In genomic region chr22:27387561-27387960, GRCh38 we compare ENCODE assay signal across 16 cellular contexts.
DNase-seq lines count a peak whose midpoint lies in the region; ATAC-seq and TF ChIP-seq lines count a peak whose summit lies in the region.
"Had no signal": no experiment of that assay in that cellular context is flagged by ENCODE, and none has a peak within 500 bp of the region (broad histone marks: within the 10 kb centered on the region; RNA-seq: fewer than 3 reads in every experiment).

No MANE protein-coding gene starts in this region.

- H3K27ac ChIP-seq in H9 (ENCODE audit: insufficient read length, low read depth, low read length) (no peak overlapping the region), coronary artery (no peak overlapping the region), trophoblast cell (ENCODE audit: low read depth, low read length) (no peak overlapping the region)

- peak overlapping the region; percentile 78; the same call in 1 of the 2 replicates for H3K14ac ChIP-seq in H9 (ENCODE audit: insufficient read depth, low read length)
- H3K14ac ChIP-seq in trophoblast cell (ENCODE audit: low read length) = no peak overlapping the region

- no CpG with 5 or more reads among the region's 6 CpGs for WGBS in H9 (ENCODE audit: extremely low coverage, insufficient read length, low lambda C conversion rate)
- no CpG with 5 or more reads among the region's 6 CpGs for WGBS in trophoblast cell (ENCODE audit: extremely low coverage, insufficient coverage, insufficient read length)

- peaks cover 2% of the 10 kb centered on the region for H3K23me2 ChIP-seq in H9 (ENCODE audit: insufficient read length, low read depth, low read length, poor library complexity, severe bottlenecking)

- H3K36me3 Mint-ChIP-seq in H9 (ENCODE audit: insufficient read depth in 1 of 3, low read depth in 3 of 3) = no peaks in the 10 kb centered on the region
- H3K36me3 Mint-ChIP-seq: CD4-positive, CD25-positive, alpha-beta regulatory T cell had no signal

- no peaks in the 10 kb centered on the region for H4K20me1 ChIP-seq in H9 (ENCODE audit: control insufficient read depth, insufficient read depth, insufficient read length)

- no peak overlapping the region for H4K5ac ChIP-seq in H9 (ENCODE audit: insufficient read length, low read depth, low read length)

- H3K27me3 ChIP-seq in H9 (ENCODE audit: insufficient read depth, low read length) (no peaks in the 10 kb centered on the region), trophoblast cell (ENCODE audit: insufficient read depth, low read length) (no peaks in the 10 kb centered on the region)

- TF ChIP-seq CTCF in H9 (conservative IDR thresholded peaks at IDR 0.05) (no peak), coronary artery (IDR thresholded peaks at IDR 0.05) (no peak), GM10266 (IDR thresholded peaks at IDR 0.05; ENCODE audit: control insufficient read depth, insufficient read depth, low read depth, missing control alignments) (no peak)

- H4K91ac ChIP-seq in H9 (ENCODE audit: insufficient read length, low read depth, low read length) (no peak overlapping the region), trophoblast cell (ENCODE audit: low read depth, low read length) (no peak overlapping the region)

- H3K23ac ChIP-seq in H9 (ENCODE audit: insufficient read length, low read depth, low read length) = no peak overlapping the region
- H3K23ac ChIP-seq in trophoblast cell (ENCODE audit: low read length) = no peak overlapping the region

- H2BK120ac ChIP-seq in H9 (ENCODE audit: low read depth, low read length, poor library complexity, severe bottlenecking) = no peak overlapping the region
- H2BK120ac ChIP-seq in trophoblast cell (ENCODE audit: insufficient read depth, low read length, poor library complexity) = no peak overlapping the region

- H3K4me3 ChIP-seq in coronary artery (no peak overlapping the region), trophoblast cell (ENCODE audit: low read depth, low read length) (no peak overlapping the region)

- H3K9me3 Mint-ChIP-seq in H9 = no peaks in the 10 kb centered on the region
- H3K9me3 Mint-ChIP-seq: CD4-positive, CD25-positive, alpha-beta regulatory T cell had no signal

- H4K8ac ChIP-seq in H9 (replicated peaks; ENCODE audit: insufficient read length, low read depth, low read length) = no peak overlapping the region
- no peak overlapping the region for H4K8ac ChIP-seq in trophoblast cell (ENCODE audit: low read depth, low read length)

- peak overlapping the region in 1 of 3 experiments; percentile 89; a peak in 1 of 7 replicates for H3K27ac Mint-ChIP-seq in H9
- H3K27ac Mint-ChIP-seq: CD4-positive, CD25-positive, alpha-beta regulatory T cell had no signal

- H3K4me2 ChIP-seq in H9 (ENCODE audit: insufficient read depth, insufficient read length, low read length) (no peak overlapping the region), trophoblast cell (ENCODE audit: low read length) (no peak overlapping the region)

- H3K9me3 ChIP-seq in H9 (ENCODE audit: control insufficient read depth, low read depth, low read length) (no peaks in the 10 kb centered on the region), trophoblast cell (ENCODE audit: insufficient read depth, low read depth, low read length) (no peaks in the 10 kb centered on the region)

- no peak overlapping the region for H2BK20ac ChIP-seq in H9 (ENCODE audit: low read depth, low read length, poor library complexity, severe bottlenecking)

- no peak overlapping the region for H2BK15ac ChIP-seq in H9 (ENCODE audit: low read depth, low read length)

- no peak overlapping the region for H3K4me3 Mint-ChIP-seq in H9
- H3K4me3 Mint-ChIP-seq: CD4-positive, CD25-positive, alpha-beta regulatory T cell had no signal

- H3K56ac ChIP-seq in H9 (ENCODE audit: insufficient read length, low read depth, low read length) = no peak overlapping the region

- H4K12ac ChIP-seq in trophoblast cell (ENCODE audit: low read depth, low read length) = no peak overlapping the region

- H3K27me3 Mint-ChIP-seq in H9 (ENCODE audit: low read depth) = peaks cover 14% of the 10 kb centered on the region; the same call in 1 of the 2 replicates

- H3K4me1 ChIP-seq in H9 (ENCODE audit: insufficient read depth, low read length) = no peaks in the 10 kb centered on the region
- H3K4me1 ChIP-seq in trophoblast cell (ENCODE audit: control insufficient read depth in 1 of 2, insufficient read depth in 2 of 2, low read length in 2 of 2) = peaks cover 8 to 25% of the 10 kb centered on the region in 2 experiments

- ATAC-seq in sciatic nerve = no peak

- H3K4me1 Mint-ChIP-seq in H9 = peaks cover 6 to 20% of the 10 kb centered on the region in 2 experiments; a peak in 3 of 4 replicates
- H3K4me1 Mint-ChIP-seq: CD4-positive, CD25-positive, alpha-beta regulatory T cell had no signal

- H3K4ac ChIP-seq in H9 (ENCODE audit: low read depth, low read length) = no peak overlapping the region
- no peak overlapping the region for H3K4ac ChIP-seq in trophoblast cell (ENCODE audit: low read depth, low read length)

- no peak overlapping the region for H2BK12ac ChIP-seq in H9 (ENCODE audit: insufficient read length, low read depth, low read length)
- no peak overlapping the region for H2BK12ac ChIP-seq in trophoblast cell (ENCODE audit: low read length)

- no peak overlapping the region for H3K18ac ChIP-seq in H9 (ENCODE audit: insufficient read length, low read depth, low read length)
- H3K18ac ChIP-seq in trophoblast cell (ENCODE audit: low read length) = no peak overlapping the region

- H3K9ac ChIP-seq in H9 (ENCODE audit: extremely low read depth, insufficient read length, low read length) (no peak overlapping the region), trophoblast cell (ENCODE audit: low read length) (no peak overlapping the region)

- no peak overlapping the region for H2BK5ac ChIP-seq in H9 (ENCODE audit: insufficient read length, low read length)
- H2BK5ac ChIP-seq in trophoblast cell (ENCODE audit: low read depth, low read length, poor library complexity) = no peak overlapping the region

- H3K79me1 ChIP-seq in H9 (ENCODE audit: insufficient read depth, low read depth, low read length, poor library complexity, severe bottlenecking) (no peaks in the 10 kb centered on the region), trophoblast cell (ENCODE audit: low read length) (peaks cover 2% of the 10 kb centered on the region)

- intact Hi-C loops in sciatic nerve (cut with DNase I) = no loop called here

- H3K79me2 ChIP-seq in H9 (ENCODE audit: insufficient read depth, low read length) (no peaks in the 10 kb centered on the region), trophoblast cell (ENCODE audit: control insufficient read depth, insufficient read depth, low read length, poor library complexity) (no peaks in the 10 kb centered on the region)

- H2AK5ac ChIP-seq in H9 (ENCODE audit: insufficient read length, low read length) (no peak overlapping the region), trophoblast cell (ENCODE audit: low read length) (no peak overlapping the region)

- no peak for DNase-seq in H9
- DNase-seq in coronary artery (ENCODE audit: low spot score) = peak; percentile 47
- DNase-seq in mesenteric fat pad (ENCODE audit: low spot score) = peak; percentile 35
- DNase-seq in sciatic nerve (ENCODE audit: low spot score) = peak; percentile 28
- DNase-seq in trophoblast cell = no peak
- DNase-seq in GM10266 (ENCODE audit: extremely low spot score) = no peak
- DNase-seq in NCI-H1105 treated with DMSO at 0.1 percent for 48 hours (lab: John Stamatoyannopoulos, UW) = no peak
- DNase-seq in GOT3 (lab: John Stamatoyannopoulos, UW) = no peak
- DNase-seq: CD4-positive, CD25-positive, alpha-beta regulatory T cell; DMS79 treated with DMSO at 0.1 percent for 48 hours; KG1; NCI-H1694; NCI-H2081; NCI-H2171; NCI-H526; Right ventricle myocardium superior had no signal

- H3K36me3 ChIP-seq in trophoblast cell (ENCODE audit: control insufficient read depth in 1 of 2, insufficient read depth in 2 of 2, low read length in 2 of 2) = no peaks in the 10 kb centered on the region

- H3T11ph ChIP-seq in H9 (ENCODE audit: low read length) = no peak overlapping the region

- H2AFZ ChIP-seq in H9 (ENCODE audit: low read length) (no peak overlapping the region), trophoblast cell (ENCODE audit: insufficient read depth, low read length, poor library complexity) (no peak overlapping the region)

Comparison
In these comparisons a context has a peak if more than half of its experiments do, and no peak if none do; other contexts are left out.
1. DNase-seq: peak in coronary artery (single experiment), mesenteric fat pad (single experiment) and sciatic nerve (single experiment); none in H9 (single experiment), trophoblast cell (0 of 2), GM10266 (single experiment), NCI-H1105 treated with DMSO at 0.1 percent for 48 hours (single experiment) and GOT3 (single experiment).